ENCODE assay signal across 22 cellular contexts in genomic region chr11:68615657-68616056, GRCh38.
"Had no signal": no experiment of that assay in that cellular context is flagged by ENCODE, and none has a peak within 500 bp of the region (broad histone marks: within the 10 kb centered on the region; RNA-seq: fewer than 3 reads in every experiment).

No MANE protein-coding gene starts in this region.

- DNase-seq: activated CD4-positive, alpha-beta T cell treated with anti-CD3 and anti-CD28 coated beads, Interleukin-2, amount 10 ng/mL, durations not matched to agents 7 days and 5 days; activated CD8-positive, alpha-beta T cell treated with anti-CD3 and anti-CD28 coated beads for 36 hours; activated naive CD4-positive, alpha-beta T cell; activated naive CD8-positive, alpha-beta T cell treated with anti-CD3 and anti-CD28 coated beads for 36 hours; activated T-cell treated with anti-CD3 and anti-CD28 coated beads, Interleukin-2, amount 50 U/mL, for 1 hour; amniotic stem cell; cortex of kidney; heart left ventricle; mammary epithelial cell; midbrain; stimulated activated CD4-positive, alpha-beta T cell treated with anti-CD3 and anti-CD28 coated beads, Interleukin-12 subunit alpha, Interleukin-12 subunit beta, amount 100 ng/mL, for 4 hours; stimulated activated CD4-positive, alpha-beta T cell treated with anti-CD3 and anti-CD28 coated beads, Interleukin-4, amount 100 ng/mL, for 4 hours; T1000; thyroid gland had no signal

- H3K4me1 ChIP-seq: heart left ventricle, prostate gland, right atrium auricular region, thyroid gland had no signal

- H3K27ac Mint-ChIP-seq: activated CD8-positive, alpha-beta T cell treated with anti-CD3 and anti-CD28 coated beads for 36 hours; activated naive CD8-positive, alpha-beta T cell treated with anti-CD3 and anti-CD28 coated beads for 36 hours; activated T-helper 2 cell treated with anti-CD3 and anti-CD28 coated beads, Interferon-gamma antibody, Interleukin-2, Interleukin-4, amounts not matched to agents 10 μg/mL and 5 μg/mL and 100 μg/mL, durations not matched to agents 14 hours and 24 hours and 36 hours; natural killer cell treated with Interleukin-12 subunit alpha and Interleukin-12 subunit beta and Interleukin-15 and Interleukin-18, amount 100 ng/mL, for 72 hours; stimulated activated naive CD8-positive, alpha-beta T cell treated with anti-CD3 and anti-CD28 coated beads, Interleukin-15, Interleukin-2, amounts not matched to agents 100 ng/mL and 50 ng/mL, for 24 hours had no signal

- H3K27me3 Mint-ChIP-seq: activated CD8-positive, alpha-beta T cell treated with anti-CD3 and anti-CD28 coated beads for 36 hours; activated naive CD8-positive, alpha-beta T cell treated with anti-CD3 and anti-CD28 coated beads for 36 hours; stimulated activated naive CD8-positive, alpha-beta T cell treated with anti-CD3 and anti-CD28 coated beads, Interleukin-15, Interleukin-2, amounts not matched to agents 100 ng/mL and 50 ng/mL, for 24 hours had no signal

- H3K9me3 ChIP-seq: prostate gland, right atrium auricular region, thyroid gland had no signal

- ATAC-seq: activated CD8-positive, alpha-beta T cell treated with anti-CD3 and anti-CD28 coated beads for 36 hours; heart left ventricle had no signal

- H3K4me3 Mint-ChIP-seq: activated CD4-positive, alpha-beta T cell treated with anti-CD3 and anti-CD28 coated beads, Interleukin-2, amount 10 ng/mL, durations not matched to agents 7 days and 5 days; activated CD8-positive, alpha-beta T cell treated with anti-CD3 and anti-CD28 coated beads for 36 hours; activated naive CD8-positive, alpha-beta T cell treated with anti-CD3 and anti-CD28 coated beads for 36 hours; natural killer cell treated with Interleukin-12 subunit alpha and Interleukin-12 subunit beta and Interleukin-15 and Interleukin-18, amount 100 ng/mL, for 72 hours; stimulated activated naive CD8-positive, alpha-beta T cell treated with anti-CD3 and anti-CD28 coated beads, Interleukin-15, Interleukin-2, amounts not matched to agents 100 ng/mL and 50 ng/mL, for 24 hours had no signal

- H3K4me3 ChIP-seq: heart left ventricle, prostate gland, right atrium auricular region, thyroid gland had no signal

- H3K27ac ChIP-seq: epithelial cell of prostate, heart left ventricle, prostate gland, right atrium auricular region, thyroid gland had no signal

- FAIRE-seq: bronchial epithelial cell, keratinocyte had no signal

- H3K9me3 Mint-ChIP-seq: activated CD4-positive, alpha-beta T cell treated with anti-CD3 and anti-CD28 coated beads, Interleukin-2, amount 10 ng/mL, durations not matched to agents 7 days and 5 days; activated CD8-positive, alpha-beta T cell treated with anti-CD3 and anti-CD28 coated beads for 36 hours; activated naive CD8-positive, alpha-beta T cell treated with anti-CD3 and anti-CD28 coated beads for 36 hours; activated T-helper 2 cell treated with anti-CD3 and anti-CD28 coated beads, Interferon-gamma antibody, Interleukin-2, Interleukin-4, amounts not matched to agents 10 μg/mL and 5 μg/mL and 100 μg/mL, durations not matched to agents 14 hours and 24 hours and 36 hours; natural killer cell treated with Interleukin-12 subunit alpha and Interleukin-12 subunit beta and Interleukin-15 and Interleukin-18, amount 100 ng/mL, for 72 hours; stimulated activated naive CD8-positive, alpha-beta T cell treated with anti-CD3 and anti-CD28 coated beads, Interleukin-15, Interleukin-2, amounts not matched to agents 100 ng/mL and 50 ng/mL, for 24 hours had no signal

- H3K4me1 Mint-ChIP-seq: activated CD4-positive, alpha-beta T cell treated with anti-CD3 and anti-CD28 coated beads, Interleukin-2, amount 10 ng/mL, durations not matched to agents 7 days and 5 days; activated naive CD8-positive, alpha-beta T cell treated with anti-CD3 and anti-CD28 coated beads for 36 hours had no signal

- H3K27me3 ChIP-seq: heart left ventricle, right atrium auricular region, thyroid gland had no signal
